In genomic region chr16:89565506-89566372, GRCh38 we compare ENCODE assay signal across 1 cellular context.
A peak's percentile ranks its signal among the peaks of the same experiment; 100 is the strongest.
TF ChIP-seq lines count a peak whose summit lies in the region.

No MANE protein-coding gene starts in this region.

TF ChIP-seq in K562, 482 proteins besides CTCF, POLR2A, EP300 and RAD21 (continues in another document):
- TF ChIP-seq XRCC5 (IDR thresholded peaks at IDR 0.05; ENCODE audit: low read depth, low read length): peak; percentile 34; the same call in 1 of the 2 replicates
- 0 out of 2 replicates have a peak, but pooled peaks have one; percentile 7 for TF ChIP-seq HDAC2 (IDR thresholded peaks at IDR 0.05)
- TF ChIP-seq GABPB1 (CRISPR knock-in tag; IDR thresholded peaks at IDR 0.05): 0 out of 2 replicates have a peak, but pooled peaks have one; percentile 30
- TF ChIP-seq HMGN3 (IDR thresholded peaks at IDR 0.05; ENCODE audit: borderline replicate concordance, extremely low read depth, insufficient read length, low read depth, low read length): peak; percentile 58
- TF ChIP-seq OTX1 (CRISPR knock-in tag; IDR thresholded peaks at IDR 0.05): no peak
- TF ChIP-seq ZNF717 (CRISPR knock-in tag; IDR thresholded peaks at IDR 0.05): peak; percentile 78; the same call in 1 of the 2 replicates
- TF ChIP-seq MGA (IDR thresholded peaks at IDR 0.05): peak; percentile 36; the same call in 1 of the 2 replicates
- TF ChIP-seq ZNF740 (CRISPR knock-in tag; IDR thresholded peaks at IDR 0.05): no peak
- TF ChIP-seq ZNF740 (tag; IDR thresholded peaks at IDR 0.05): no peak
- TF ChIP-seq RBFOX2 (IDR thresholded peaks at IDR 0.05; ENCODE audit: low read depth, low read length): peak; percentile 74
- TF ChIP-seq RBM39 (optimal IDR thresholded peaks at IDR 0.05; ENCODE audit: low read depth, low read length): peak; percentile 30
- peak; percentile 96 for TF ChIP-seq POLR2G (IDR thresholded peaks at IDR 0.05; ENCODE audit: low read depth, low read length)
- TF ChIP-seq ZNF384 (IDR thresholded peaks at IDR 0.05; ENCODE audit: low read depth, low read length): no peak
- peak; percentile 23; the same call in 1 of the 2 replicates for TF ChIP-seq MYNN (IDR thresholded peaks at IDR 0.05)
- no peak for TF ChIP-seq MYNN (CRISPR knock-in tag; IDR thresholded peaks at IDR 0.05)
- TF ChIP-seq PHTF2 (CRISPR knock-in tag; IDR thresholded peaks at IDR 0.05): no peak
- TF ChIP-seq, protein P1, sequence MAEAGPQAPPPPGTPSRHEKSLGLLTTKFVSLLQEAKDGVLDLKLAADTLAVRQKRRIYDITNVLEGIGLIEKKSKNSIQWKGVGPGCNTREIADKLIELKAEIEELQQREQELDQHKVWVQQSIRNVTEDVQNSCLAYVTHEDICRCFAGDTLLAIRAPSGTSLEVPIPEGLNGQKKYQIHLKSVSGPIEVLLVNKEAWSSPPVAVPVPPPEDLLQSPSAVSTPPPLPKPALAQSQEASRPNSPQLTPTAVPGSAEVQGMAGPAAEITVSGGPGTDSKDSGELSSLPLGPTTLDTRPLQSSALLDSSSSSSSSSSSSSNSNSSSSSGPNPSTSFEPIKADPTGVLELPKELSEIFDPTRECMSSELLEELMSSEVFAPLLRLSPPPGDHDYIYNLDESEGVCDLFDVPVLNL (CRISPR knock-in tag; IDR thresholded peaks at IDR 0.05; ENCODE audit: low read depth): peak; percentile 13; the same call in 1 of the 2 replicates
- TF ChIP-seq ZNF57 (CRISPR knock-in tag; IDR thresholded peaks at IDR 0.05): no peak
- peak; percentile 92 for TF ChIP-seq USF1 (CRISPR knock-in tag; IDR thresholded peaks at IDR 0.05)
- TF ChIP-seq CCNT2 (IDR thresholded peaks at IDR 0.05; ENCODE audit: borderline replicate concordance, extremely low read depth, insufficient read length, low read depth, low read length): peak; percentile 31
- peak; percentile 1; the same call in 1 of the 2 replicates for TF ChIP-seq POLR2AphosphoS2 (IDR thresholded peaks at IDR 0.05; ENCODE audit: low read length)
- no peak for TF ChIP-seq ZNF174 (CRISPR knock-in tag; IDR thresholded peaks at IDR 0.05)
- no peak for TF ChIP-seq CSDE1 (IDR thresholded peaks at IDR 0.05)
- peak; percentile 88 for TF ChIP-seq RAD51 (IDR thresholded peaks at IDR 0.05; ENCODE audit: borderline replicate concordance, low read depth)
- peak in 1 of 2 experiments; percentile 66 for TF ChIP-seq E2F6 (IDR thresholded peaks at IDR 0.05; ENCODE audit: borderline replicate concordance in 1 of 2, extremely low read depth in 1 of 2, insufficient read depth in 1 of 2, insufficient read length in 1 of 2, low read depth in 1 of 2, low read length in 1 of 2, poor library complexity in 1 of 2, severe bottlenecking in 1 of 2)
- 0 out of 2 replicates have a peak, but pooled peaks have one; percentile 23 for TF ChIP-seq ZBTB9 (CRISPR knock-in tag; IDR thresholded peaks at IDR 0.05)
- peak in 1 of 2 experiments; percentile 22; a peak in 1 of 4 replicates for TF ChIP-seq FOXA3 (CRISPR knock-in tag; conservative IDR thresholded peaks at IDR 0.05 in 1 of 2, IDR thresholded peaks at IDR 0.05 in 1 of 2)
- TF ChIP-seq POU5F1 (IDR thresholded peaks at IDR 0.05; ENCODE audit: borderline replicate concordance, low read depth, low read length, partially characterized antibody): no peak
- TF ChIP-seq ZSCAN29 (IDR thresholded peaks at IDR 0.05): no peak
- TF ChIP-seq PRMT5 (CRISPR knock-in tag; IDR thresholded peaks at IDR 0.05): no peak
- TF ChIP-seq, protein P2, sequence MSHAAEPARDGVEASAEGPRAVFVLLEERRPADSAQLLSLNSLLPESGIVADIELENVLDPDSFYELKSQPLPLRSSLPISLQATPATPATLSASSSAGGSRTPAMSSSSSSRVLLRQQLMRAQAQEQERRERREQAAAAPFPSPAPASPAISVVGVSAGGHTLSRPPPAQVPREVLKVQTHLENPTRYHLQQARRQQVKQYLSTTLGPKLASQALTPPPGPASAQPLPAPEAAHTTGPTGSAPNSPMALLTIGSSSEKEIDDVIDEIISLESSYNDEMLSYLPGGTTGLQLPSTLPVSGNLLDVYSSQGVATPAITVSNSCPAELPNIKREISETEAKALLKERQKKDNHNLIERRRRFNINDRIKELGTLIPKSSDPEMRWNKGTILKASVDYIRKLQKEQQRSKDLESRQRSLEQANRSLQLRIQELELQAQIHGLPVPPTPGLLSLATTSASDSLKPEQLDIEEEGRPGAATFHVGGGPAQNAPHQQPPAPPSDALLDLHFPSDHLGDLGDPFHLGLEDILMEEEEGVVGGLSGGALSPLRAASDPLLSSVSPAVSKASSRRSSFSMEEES (CRISPR knock-in tag; IDR thresholded peaks at IDR 0.05): peak; percentile 81
- TF ChIP-seq POLR2B (IDR thresholded peaks at IDR 0.05; ENCODE audit: low read depth, partially characterized antibody): peak; percentile 37
- TF ChIP-seq ID3 (CRISPR knock-in tag; IDR thresholded peaks at IDR 0.05): no peak
- no peak for TF ChIP-seq ID3 (tag; IDR thresholded peaks at IDR 0.05)
- no peak for TF ChIP-seq KAT7 (CRISPR knock-in tag; IDR thresholded peaks at IDR 0.05; ENCODE audit: borderline replicate concordance)
- TF ChIP-seq, protein P3, sequence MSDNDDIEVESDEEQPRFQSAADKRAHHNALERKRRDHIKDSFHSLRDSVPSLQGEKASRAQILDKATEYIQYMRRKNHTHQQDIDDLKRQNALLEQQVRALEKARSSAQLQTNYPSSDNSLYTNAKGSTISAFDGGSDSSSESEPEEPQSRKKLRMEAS (CRISPR knock-in tag; IDR thresholded peaks at IDR 0.05): no peak
